ENCODE assay signal across 12 cellular contexts in the genomic region with DNA sequence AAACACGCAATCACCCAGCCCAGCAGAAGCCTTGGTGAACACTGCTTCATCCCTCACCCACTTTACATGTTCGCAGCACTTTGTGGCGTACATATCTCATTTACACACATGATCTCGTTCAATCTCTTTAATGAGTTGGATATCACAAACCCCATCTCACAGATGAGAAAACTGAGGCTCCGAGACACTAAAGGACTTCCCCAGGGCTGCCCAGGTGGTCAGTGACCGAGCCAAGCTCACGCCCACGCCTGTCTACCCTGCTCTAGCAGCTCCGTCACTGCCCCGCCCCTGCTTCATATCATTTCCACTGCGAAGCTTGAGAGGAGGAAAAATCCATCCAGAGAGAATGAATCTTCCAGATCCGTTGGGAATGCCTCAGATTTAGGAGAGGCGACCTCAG. TPM values are rescaled to one million over a fixed set of nuclear protein-coding genes. Genes with fewer than 3 reads are reported as not detected.
DNase-seq lines count a peak whose midpoint lies in the region; ATAC-seq and TF ChIP-seq lines count a peak whose summit lies in the region.
"Had no signal": no experiment of that assay in that cellular context is flagged by ENCODE, and none has a peak within 500 bp of the region (broad histone marks: within the 10 kb centered on the region; RNA-seq: fewer than 3 reads in every experiment).

No MANE protein-coding gene starts in this region.

- H3K27me3 ChIP-seq in GM23338 (ENCODE audit: insufficient read depth) (0 out of 2 replicates have a peak, but pooled peaks cover 4% of the 10 kb centered on the region), spleen (replicated peaks in 1 of 7) (peaks cover 0 to 7% (median 0%) of the 10 kb centered on the region in 7 donors)
- H3K27me3 ChIP-seq: body of pancreas had no signal

- no peaks in the 10 kb centered on the region for H3F3A ChIP-seq in GM23338 (replicated peaks; ENCODE audit: low read depth)

- no peaks in the 10 kb centered on the region for H4K20me1 ChIP-seq in GM23338 (replicated peaks; ENCODE audit: insufficient read depth)

- 0 out of 2 replicates have a peak overlapping the region, but pooled peaks have one; percentile 43 for H2AFZ ChIP-seq in GM23338

- H3K4me3 ChIP-seq in GM23338 = no peak overlapping the region
- H3K4me3 ChIP-seq in spleen = no peak overlapping the region
- H3K4me3 ChIP-seq: body of pancreas had no signal

- no peaks in the 10 kb centered on the region for H3K36me3 ChIP-seq in GM23338 (ENCODE audit: insufficient read depth)
- H3K36me3 ChIP-seq in spleen = peaks cover 0 to 5% (median 0%) of the 10 kb centered on the region in 6 donors

- H3K27ac ChIP-seq in GM23338 (ENCODE audit: low read depth) = no peak overlapping the region
- H3K27ac ChIP-seq in spleen = peak overlapping the region in 1 of 8 donors; percentile 16
- H3K27ac ChIP-seq: body of pancreas, KMS-11 had no signal

- H3K4me1 Mint-ChIP-seq in GM23338 = peaks cover 5% of the 10 kb centered on the region; the same call in 1 of the 3 replicates
- peaks cover 18% of the 10 kb centered on the region for H3K4me1 Mint-ChIP-seq in activated T-helper 17 cell treated with anti-CD3 and anti-CD28 coated beads, Interleukin-2, amount 50 U/mL, for 72 hours

- H3K9me3 Mint-ChIP-seq in GM23338 = no peaks in the 10 kb centered on the region
- no peaks in the 10 kb centered on the region for H3K9me3 Mint-ChIP-seq in activated T-helper 17 cell treated with anti-CD3 and anti-CD28 coated beads, Interleukin-2, amount 50 U/mL, for 72 hours
- H3K9me3 Mint-ChIP-seq: CD4-positive, CD25-positive, alpha-beta regulatory T cell; stimulated activated naive CD8-positive, alpha-beta T cell treated with anti-CD3 and anti-CD28 coated beads, Interleukin-15, amount 100 ng/mL, for 72 hours had no signal

- ATAC-seq in GM23338 (no peak), Right ventricle myocardium superior (ENCODE audit: poor library complexity) (peak; percentile 32), HG02610 (IDR thresholded peaks at IDR 0.05; ENCODE audit: unreplicated experiment) (no peak), GM18502 (IDR thresholded peaks at IDR 0.05; ENCODE audit: poor library complexity, unreplicated experiment) (no peak)
- ATAC-seq in activated T-helper 17 cell treated with anti-CD3 and anti-CD28 coated beads, Interleukin-2, amount 50 U/mL, for 72 hours (replicated peaks) = no peak

- no peaks in the 10 kb centered on the region for H3K9me2 ChIP-seq in GM23338 (ENCODE audit: insufficient read depth)

- intact Hi-C loops in Right ventricle myocardium superior (cut with DNase I) (loop anchor here (5.0 kb wide), 1 partner anchor 366 kb away; no protein-coding TSS in a partner anchor), spleen (cut with DNase I; ENCODE audit: low total_unique reads) (loop anchor here (5.0 to 10.0 kb wide), 2 partner anchors 139 to 246 kb away; no protein-coding TSS in a partner anchor)

- H3K4me2 ChIP-seq in GM23338 = no peak overlapping the region
- H3K4me2 ChIP-seq: KMS-11 had no signal

- H3K27ac Mint-ChIP-seq in GM23338 = no peak overlapping the region
- no peak overlapping the region for H3K27ac Mint-ChIP-seq in activated T-helper 17 cell treated with anti-CD3 and anti-CD28 coated beads, Interleukin-2, amount 50 U/mL, for 72 hours
- H3K27ac Mint-ChIP-seq: stimulated activated naive CD8-positive, alpha-beta T cell treated with anti-CD3 and anti-CD28 coated beads, Interleukin-15, amount 100 ng/mL, for 72 hours had no signal

- TF ChIP-seq POLR2A in spleen (IDR thresholded peaks at IDR 0.05) = no peak

- H3K4me3 Mint-ChIP-seq in GM23338 = no peak overlapping the region
- peak overlapping the region; percentile 46 for H3K4me3 Mint-ChIP-seq in activated T-helper 17 cell treated with anti-CD3 and anti-CD28 coated beads, Interleukin-2, amount 50 U/mL, for 72 hours

- no peaks in the 10 kb centered on the region for H3K79me2 ChIP-seq in GM23338 (replicated peaks; ENCODE audit: insufficient read depth)

- H3K36me3 Mint-ChIP-seq in GM23338 (ENCODE audit: low read depth) = no peaks in the 10 kb centered on the region; the same call in 2 of the 3 replicates
- no peaks in the 10 kb centered on the region for H3K36me3 Mint-ChIP-seq in activated T-helper 17 cell treated with anti-CD3 and anti-CD28 coated beads, Interleukin-2, amount 50 U/mL, for 72 hours (ENCODE audit: low read depth)
- H3K36me3 Mint-ChIP-seq: CD4-positive, CD25-positive, alpha-beta regulatory T cell had no signal

- peaks cover 1% of the 10 kb centered on the region for H3K27me3 Mint-ChIP-seq in GM23338 (ENCODE audit: insufficient read depth, low read depth, poor library complexity)
- peaks cover 4% of the 10 kb centered on the region for H3K27me3 Mint-ChIP-seq in activated T-helper 17 cell treated with anti-CD3 and anti-CD28 coated beads, Interleukin-2, amount 50 U/mL, for 72 hours
- H3K27me3 Mint-ChIP-seq: stimulated activated naive CD8-positive, alpha-beta T cell treated with anti-CD3 and anti-CD28 coated beads, Interleukin-15, amount 100 ng/mL, for 72 hours had no signal

- no peaks in the 10 kb centered on the region for H3K9me3 ChIP-seq in spleen
- H3K9me3 ChIP-seq: body of pancreas had no signal

- TF ChIP-seq CTCF in GM23338 (conservative IDR thresholded peaks at IDR 0.05; ENCODE audit: low read depth in 2 of 2) (no peak), spleen (IDR thresholded peaks at IDR 0.05 in 8 of 11, conservative IDR thresholded peaks at IDR 0.05 in 3 of 11) (no peak)

- H3K4me1 ChIP-seq in GM23338 (ENCODE audit: insufficient read depth) = 0 out of 2 replicates have a peak, but pooled peaks cover 3% of the 10 kb centered on the region
- H3K4me1 ChIP-seq in spleen = peaks cover 4 to 30% (median 16%) of the 10 kb centered on the region in 6 donors
- H3K4me1 ChIP-seq: body of pancreas had no signal

- 67 to 88% (median 84%) methylated on average over 13 of the region's 13 CpGs for WGBS in spleen, 5 donors

- no peak for DNase-seq in GM23338 (ENCODE audit: low spot score)
- no peak for DNase-seq in Right ventricle myocardium superior
- peak; percentile 54 for DNase-seq in spleen
- DNase-seq in NCI-H2029 treated with DMSO at 0.1 percent for 48 hours (lab: John Stamatoyannopoulos, UW) = no peak
- DNase-seq: activated gamma-delta T cell treated with Interleukin-2 at 50 U/mL for 16 hours had no signal

TF ChIP-seq in GM23338, 12 proteins besides CTCF, POLR2A, EP300 and RAD21 (continues in another document):
- no peak for TF ChIP-seq CREB1 (CRISPR knock-in tag; IDR thresholded peaks at IDR 0.05; ENCODE audit: low read depth)

RNA-seq across cellular contexts. Expression of a gene that starts 11.8 kb away (rescaled TPM):
- 0.17 and 0.19 TPM in 2 replicates for total RNA-seq in GM23338 (2014; rRNA removed; shearing (Covaris generic))
- polyA plus RNA-seq in GM23338 (2016; fragmentation: Nextera tagmentation; extraction: Ambion mirVana) (0.28 TPM in 1 of 2 replicates, not detected in the other), spleen (under 1 TPM; 0.07 to 0.41 (median 0.35) TPM)
- 1 to 10 TPM in 1 of 2 donors, not detected in 1; 2.8 TPM for total RNA-seq in activated T-helper 17 cell treated with anti-CD3 and anti-CD28 coated beads, Interleukin-2, amount 50 U/mL, for 72 hours
- total RNA-seq in Right ventricle myocardium superior (0.83 TPM), spleen (10 to 100 TPM in 1 of 7 donors, 1 to 10 TPM in 5, under 1 TPM in 1; 0.54 to 10.7 (median 3.6) TPM)

RNA-seq across cellular contexts. Expression of a gene that starts 15.8 kb away (rescaled TPM):
- 0.12 and 0.59 TPM in 2 replicates for total RNA-seq in GM23338 (2014; rRNA removed; shearing (Covaris generic))
- 0.12 and 1.4 TPM in 2 replicates for polyA plus RNA-seq in GM23338 (2016; fragmentation: Nextera tagmentation; extraction: Ambion mirVana)
- 1 to 10 TPM in 1 of 2 donors, not detected in 1; 1.4 TPM for total RNA-seq in activated T-helper 17 cell treated with anti-CD3 and anti-CD28 coated beads, Interleukin-2, amount 50 U/mL, for 72 hours
- total RNA-seq in Right ventricle myocardium superior = 1.4 TPM
- 10 to 100 TPM in 2 of 7 donors, 1 to 10 TPM in 5; 4.7 to 20.0 (median 7.3) TPM for total RNA-seq in spleen
- polyA plus RNA-seq in spleen = 10 to 100 TPM in 1 of 3 donors, 1 to 10 TPM in 2; 8.3 to 18.4 (median 9.8) TPM
